In genomic region chr9:37509536-37509935, GRCh38 we compare ENCODE assay signal across 25 cellular contexts.
"Had no signal": no experiment of that assay in that cellular context is flagged by ENCODE, and none has a peak within 500 bp of the region (broad histone marks: within the 10 kb centered on the region; RNA-seq: fewer than 3 reads in every experiment).

No MANE protein-coding gene starts in this region.

- H3K27ac ChIP-seq: body of pancreas, neutrophil, ovary, stomach, transverse colon, uterus had no signal

- H3K27me3 Mint-ChIP-seq: activated CD4-positive, alpha-beta T cell treated with anti-CD3 and anti-CD28 coated beads, Interleukin-2, amount 10 ng/mL, durations not matched to agents 7 days and 5 days; activated CD8-positive, alpha-beta memory T cell treated with anti-CD3 and anti-CD28 coated beads, Interleukin-2, amount 10 ng/mL, durations not matched to agents 7 days and 5 days; activated CD8-positive, alpha-beta T cell treated with anti-CD3 and anti-CD28 coated beads for 36 hours; activated naive CD8-positive, alpha-beta T cell treated with anti-CD3 and anti-CD28 coated beads, Interleukin-2, amount 50 U/mL, for 24 hours had no signal

- H3K4me3 ChIP-seq: body of pancreas, ovary, stomach, transverse colon, uterus had no signal

- H3K4me1 ChIP-seq: body of pancreas, stomach, transverse colon, uterus had no signal

- H3K27me3 ChIP-seq: body of pancreas, neutrophil, ovary, stomach, transverse colon, uterus had no signal

- H3K9me3 ChIP-seq: body of pancreas, neutrophil, ovary, stomach, transverse colon, uterus had no signal

- H3K9me3 Mint-ChIP-seq: activated CD4-positive, alpha-beta T cell treated with anti-CD3 and anti-CD28 coated beads, Interleukin-2, amount 10 ng/mL, durations not matched to agents 7 days and 5 days; activated CD8-positive, alpha-beta T cell treated with anti-CD3 and anti-CD28 coated beads for 36 hours; activated naive CD8-positive, alpha-beta T cell treated with anti-CD3 and anti-CD28 coated beads, Interleukin-2, amount 50 U/mL, for 24 hours; natural killer cell treated with Interleukin-12 subunit alpha and Interleukin-12 subunit beta and Interleukin-15 and Interleukin-18, amount 100 ng/mL, for 72 hours had no signal

- DNase-seq: activated CD4-positive, alpha-beta T cell treated with anti-CD3 and anti-CD28 coated beads, Interleukin-2, amount 10 ng/mL, durations not matched to agents 7 days and 5 days; activated CD4-positive, CD25-positive, alpha-beta regulatory T cell; activated CD8-positive, alpha-beta memory T cell treated with anti-CD3 and anti-CD28 coated beads, Interleukin-2, amount 10 ng/mL, durations not matched to agents 7 days and 5 days; activated CD8-positive, alpha-beta T cell treated with anti-CD3 and anti-CD28 coated beads for 36 hours; activated gamma-delta T cell; activated naive CD4-positive, alpha-beta T cell treated with anti-CD3 and anti-CD28 coated beads, Interleukin-2, amount 50 U/mL, for 16 hours; activated naive CD8-positive, alpha-beta T cell treated with anti-CD3 and anti-CD28 coated beads, Interleukin-2, amount 50 U/mL, for 24 hours; activated T-cell treated with anti-CD3 and anti-CD28 coated beads for 4 hours; body of pancreas; effector memory CD4-positive, alpha-beta T cell; foreskin melanocyte; left ventricle myocardium superior; midbrain; ovary; right cardiac atrium; stimulated activated CD4-positive, alpha-beta T cell treated with anti-CD3 and anti-CD28 coated beads, Interleukin-12 subunit alpha, Interleukin-12 subunit beta, amount 100 ng/mL, for 4 hours; stimulated activated CD4-positive, alpha-beta T cell treated with anti-CD3 and anti-CD28 coated beads, Interleukin-4, amount 100 ng/mL, for 4 hours; stomach; T-helper 1 cell; T1000; transverse colon; uterus had no signal

- H3K4me3 Mint-ChIP-seq: activated CD4-positive, alpha-beta T cell treated with anti-CD3 and anti-CD28 coated beads, Interleukin-2, amount 10 ng/mL, durations not matched to agents 7 days and 5 days; activated CD8-positive, alpha-beta memory T cell treated with anti-CD3 and anti-CD28 coated beads, Interleukin-2, amount 10 ng/mL, durations not matched to agents 7 days and 5 days; activated CD8-positive, alpha-beta T cell treated with anti-CD3 and anti-CD28 coated beads for 36 hours; activated naive CD8-positive, alpha-beta T cell treated with anti-CD3 and anti-CD28 coated beads, Interleukin-2, amount 50 U/mL, for 24 hours; natural killer cell treated with Interleukin-12 subunit alpha and Interleukin-12 subunit beta and Interleukin-15 and Interleukin-18, amount 100 ng/mL, for 72 hours had no signal

- ATAC-seq: activated CD8-positive, alpha-beta memory T cell treated with anti-CD3 and anti-CD28 coated beads, Interleukin-2, amount 10 ng/mL, durations not matched to agents 7 days and 5 days; activated CD8-positive, alpha-beta T cell treated with anti-CD3 and anti-CD28 coated beads for 36 hours; activated naive CD8-positive, alpha-beta T cell treated with anti-CD3 and anti-CD28 coated beads, Interleukin-2, amount 50 U/mL, for 24 hours; body of pancreas; esophagus mucosa; left ventricle myocardium superior; natural killer cell treated with Interleukin-12 subunit alpha and Interleukin-12 subunit beta and Interleukin-15 and Interleukin-18, amount 100 ng/mL, for 72 hours; right cardiac atrium had no signal

- H3K36me3 ChIP-seq: ovary, transverse colon, uterus had no signal

- H3K27ac Mint-ChIP-seq: activated CD4-positive, alpha-beta T cell treated with anti-CD3 and anti-CD28 coated beads, Interleukin-2, amount 10 ng/mL, durations not matched to agents 7 days and 5 days; activated CD8-positive, alpha-beta memory T cell treated with anti-CD3 and anti-CD28 coated beads, Interleukin-2, amount 10 ng/mL, durations not matched to agents 7 days and 5 days; activated CD8-positive, alpha-beta T cell treated with anti-CD3 and anti-CD28 coated beads for 36 hours; activated naive CD8-positive, alpha-beta T cell treated with anti-CD3 and anti-CD28 coated beads, Interleukin-2, amount 50 U/mL, for 24 hours had no signal
